25 cellular contexts compared by ENCODE assay signal in the genomic region with DNA sequence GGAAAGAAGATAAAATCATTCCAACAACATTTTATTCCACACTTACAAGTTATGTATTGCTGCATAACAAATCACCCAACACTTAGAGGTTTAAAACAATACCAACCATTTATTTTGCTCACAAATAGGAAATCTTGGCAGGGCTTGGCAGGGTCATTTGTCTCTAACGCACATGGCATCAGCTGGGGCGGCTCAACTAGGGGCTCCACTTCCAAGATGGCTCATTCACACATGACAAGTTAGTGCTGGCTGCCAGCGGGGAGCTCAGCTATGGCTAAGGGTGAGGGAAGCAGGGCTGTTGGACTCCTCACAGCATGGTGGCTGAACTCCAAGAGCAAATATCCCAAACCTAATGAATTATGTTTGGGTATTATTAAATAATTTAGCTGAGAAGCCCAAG.
"Had no signal": no experiment of that assay in that cellular context is flagged by ENCODE, and none has a peak within 500 bp of the region (broad histone marks: within the 10 kb centered on the region; RNA-seq: fewer than 3 reads in every experiment).

No MANE protein-coding gene starts in this region.

- H3K9me3 ChIP-seq: gastrocnemius medialis, heart left ventricle, mucosa of descending colon, prostate gland, right atrium auricular region had no signal

- H2AFZ ChIP-seq: hepatocyte, neural progenitor cell had no signal

- H3K4me3 ChIP-seq: gastrocnemius medialis, heart left ventricle, hepatocyte, mucosa of descending colon, neural progenitor cell, prostate gland, right atrium auricular region, stomach, tibial artery had no signal

- H3K27me3 ChIP-seq: gastrocnemius medialis, hepatocyte, neural progenitor cell, right atrium auricular region, stomach, tibial artery had no signal

- ATAC-seq: esophagus mucosa; gastrocnemius medialis; heart left ventricle; left colon; mucosa of descending colon; natural killer cell treated with Interleukin-12 subunit alpha and Interleukin-12 subunit beta and Interleukin-15 and Interleukin-18, amount 100 ng/mL, for 72 hours; sciatic nerve; stimulated activated effector memory CD8-positive, alpha-beta T cell treated with anti-CD3 and anti-CD28 coated beads, Interleukin-12 subunit alpha, Interleukin-12 subunit beta, amount 100 ng/mL, for 72 hours had no signal

- DNase-seq: central memory CD4-positive, alpha-beta T cell; effector CD8-positive, alpha-beta T cell; endodermal cell; foreskin fibroblast; gastrocnemius medialis; heart left ventricle; mesenchymal stem cell; naive B cell; nucleus accumbens; stimulated activated CD4-positive, alpha-beta T cell treated with anti-CD3 and anti-CD28 coated beads, Interleukin-2, amount 100 ng/mL, for 24 hours; stimulated activated CD4-positive, alpha-beta T cell treated with anti-CD3 and anti-CD28 coated beads, Interleukin-4, amount 100 ng/mL, for 24 hours; stimulated activated naive CD4-positive, alpha-beta T cell treated with Interleukin-2 at 50 U/mL for 16 hours; stomach; tibial artery had no signal

- H3K4me2 ChIP-seq: hepatocyte, neural progenitor cell had no signal

- H3K4me1 ChIP-seq: gastrocnemius medialis, heart left ventricle, neural progenitor cell, prostate gland, right atrium auricular region, stomach had no signal

- H3K36me3 ChIP-seq: gastrocnemius medialis, heart left ventricle, neural progenitor cell, prostate gland, right atrium auricular region, stomach, tibial artery had no signal

- H3K27ac ChIP-seq: epithelial cell of prostate, gastrocnemius medialis, heart left ventricle, hepatocyte, neural progenitor cell, prostate gland, right atrium auricular region, stomach, tibial artery had no signal

- H3K9ac ChIP-seq: neural progenitor cell had no signal
